ENCODE assay signal across 13 cellular contexts in the genomic region with DNA sequence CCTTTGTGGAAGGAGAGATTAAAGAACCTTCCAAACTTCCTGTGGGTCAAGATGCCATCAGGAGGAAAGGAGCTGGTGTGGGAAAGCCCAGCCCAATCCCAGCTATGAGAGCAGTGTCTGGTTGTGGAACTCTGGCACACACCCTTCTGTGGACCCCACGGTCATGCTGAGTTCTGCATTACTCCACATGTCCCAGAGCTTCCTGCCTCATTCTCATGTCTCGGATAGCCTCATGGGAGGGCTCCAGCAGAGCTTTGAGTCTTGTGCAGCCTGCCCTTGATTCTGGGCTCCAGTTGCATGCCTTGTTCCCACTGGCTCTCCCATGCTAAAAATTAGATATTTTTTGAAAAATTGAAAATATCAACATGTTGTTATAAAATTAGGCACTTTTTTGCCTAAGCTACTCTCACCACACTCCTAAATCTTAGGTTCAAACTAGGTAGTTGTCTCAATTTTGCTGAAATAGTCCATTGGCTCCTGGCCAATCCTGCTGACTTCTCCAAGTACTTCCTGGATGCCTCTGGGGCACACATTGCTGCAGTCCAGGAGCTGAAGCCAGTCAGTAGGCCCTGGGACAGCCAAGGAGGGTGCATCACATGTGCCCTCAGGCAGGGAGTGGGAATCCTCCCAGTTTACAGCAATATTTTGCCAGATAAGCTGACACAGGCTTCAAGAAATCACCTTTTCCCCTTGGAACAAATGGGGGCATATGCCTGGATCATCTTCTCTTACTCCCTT.
DNase-seq lines count a peak whose midpoint lies in the region; ATAC-seq and TF ChIP-seq lines count a peak whose summit lies in the region.
"Had no signal": no experiment of that assay in that cellular context is flagged by ENCODE, and none has a peak within 500 bp of the region (broad histone marks: within the 10 kb centered on the region; RNA-seq: fewer than 3 reads in every experiment).

No MANE protein-coding gene starts in this region.

- H3K4me1 ChIP-seq in SK-N-SH (ENCODE audit: control insufficient read depth in 1 of 2, insufficient read depth in 2 of 2, low read depth in 1 of 2, low read length in 1 of 2) (peaks cover 0 to 40% of the 10 kb centered on the region in 2 experiments; a peak in 2 of 4 replicates), suprapubic skin (peaks cover 2% of the 10 kb centered on the region), esophagus squamous epithelium (no peaks in the 10 kb centered on the region)

- no peaks in the 10 kb centered on the region for H3K79me2 ChIP-seq in SK-N-SH (ENCODE audit: insufficient read depth)

- H3K27ac ChIP-seq in SK-N-SH (ENCODE audit: low read depth in 2 of 2, low read length in 1 of 2) = peak overlapping the region in 1 of 2 experiments; percentile 62; a peak in 2 of 4 replicates
- H3K27ac ChIP-seq in suprapubic skin = no peak overlapping the region
- no peak overlapping the region for H3K27ac ChIP-seq in esophagus squamous epithelium
- H3K27ac ChIP-seq: KMS-11, ovary had no signal

- peaks cover 62 to 74% (median 69%) of the 10 kb centered on the region in 3 donors for H3K4me1 Mint-ChIP-seq in T-cell

- peak overlapping the region in 1 of 3 donors; percentile 72 for H3K4me3 Mint-ChIP-seq in T-cell

- H3K36me3 ChIP-seq in SK-N-SH (replicated peaks in 1 of 2; ENCODE audit: control insufficient read depth in 1 of 2, insufficient read depth in 2 of 2, low read length in 1 of 2) = no peaks in the 10 kb centered on the region
- H3K36me3 ChIP-seq in suprapubic skin = no peaks in the 10 kb centered on the region
- no peaks in the 10 kb centered on the region for H3K36me3 ChIP-seq in esophagus squamous epithelium
- H3K36me3 ChIP-seq: ovary had no signal

- no peak for DNase-seq in SK-N-SH
- DNase-seq in T-cell = peak in 1 of 34 experiments; percentile 4
- DNase-seq in fibroblast of villous mesenchyme (ENCODE audit: low read depth) = peak; percentile 36
- DNase-seq in suprapubic skin (ENCODE audit: low spot score in 2 of 2) = peak; percentile 33 to 38
- DNase-seq in esophagus squamous epithelium (lab: John Stamatoyannopoulos, UW) = no peak
- DNase-seq: ACHN, kidney glomerular epithelial cell, NCI-H748 treated with DMSO at 0.1 percent for 48 hours, ovary had no signal

- peaks cover 20% of the 10 kb centered on the region for H3K36me3 Mint-ChIP-seq in T-cell

- H3K9me3 Mint-ChIP-seq in T-cell = peaks cover 0 to 8% (median 5%) of the 10 kb centered on the region in 3 donors

- no peaks in the 10 kb centered on the region for H3F3A ChIP-seq in SK-N-SH (replicated peaks; ENCODE audit: insufficient read depth)

- TF ChIP-seq EP300 in SK-N-SH (IDR thresholded peaks at IDR 0.05; ENCODE audit: borderline replicate concordance in 1 of 2, low read depth in 1 of 2, low read length in 1 of 2) (no peak), suprapubic skin (IDR thresholded peaks at IDR 0.05) (no peak)

- no peak for TF ChIP-seq RAD21 in SK-N-SH (IDR thresholded peaks at IDR 0.05; ENCODE audit: low read length)

- no peak overlapping the region for H2AFZ ChIP-seq in SK-N-SH (ENCODE audit: low read depth)

- no peaks in the 10 kb centered on the region for H4K20me1 ChIP-seq in SK-N-SH (ENCODE audit: insufficient read depth)

- H3K9me2 ChIP-seq in SK-N-SH = no peaks in the 10 kb centered on the region

- no peak overlapping the region for H3K4me2 ChIP-seq in SK-N-SH
- H3K4me2 ChIP-seq: KMS-11 had no signal

- POLR2A ChIA-PET in SK-N-SH (lab: Yijun Ruan, JAX) = interaction anchor here (1.0 kb wide), 1 partner anchor 11 kb away, joined by 3 read pairs; no protein-coding TSS in a partner anchor
- POLR2A ChIA-PET in T-cell (lab: Charles Lee) = interaction anchor here in 1 of 2 donors (0.6 kb wide), 1 partner anchor 187 kb away, joined by 3 read pairs; no protein-coding TSS in a partner anchor

- H3K9ac ChIP-seq in SK-N-SH = no peak overlapping the region
- H3K9ac ChIP-seq: KMS-11 had no signal

- no peaks in the 10 kb centered on the region for H3K27me3 Mint-ChIP-seq in T-cell

- H3K27me3 ChIP-seq in SK-N-SH (ENCODE audit: insufficient read depth) (no peaks in the 10 kb centered on the region), suprapubic skin (no peaks in the 10 kb centered on the region), esophagus squamous epithelium (no peaks in the 10 kb centered on the region)
- H3K27me3 ChIP-seq: ovary had no signal

- TF ChIP-seq CTCF in SK-N-SH (IDR thresholded peaks at IDR 0.05) (no peak), fibroblast of villous mesenchyme (IDR thresholded peaks at IDR 0.05; ENCODE audit: insufficient read depth, low read depth, low read length) (no peak), suprapubic skin (IDR thresholded peaks at IDR 0.05) (no peak), esophagus squamous epithelium (IDR thresholded peaks at IDR 0.05) (no peak)

- CTCF ChIA-PET in SK-N-SH (lab: Yijun Ruan, JAX) = interaction anchor here (1.1 to 2.5 kb wide), 6 partner anchors 9 to 723 kb away, joined by 3 to 10 read pairs (median 5); no protein-coding TSS in a partner anchor
- CTCF ChIA-PET in T-cell (lab: Charles Lee) = interaction anchor here in 1 of 2 donors (1.1 kb wide), 1 partner anchor 71 kb away, joined by 3 read pairs; no protein-coding TSS in a partner anchor

- H3K9me3 ChIP-seq in SK-N-SH (peaks cover 1% of the 10 kb centered on the region; the same call in 1 of the 2 replicates), suprapubic skin (no peaks in the 10 kb centered on the region), esophagus squamous epithelium (no peaks in the 10 kb centered on the region)
- H3K9me3 ChIP-seq: ovary had no signal

- H3K27ac Mint-ChIP-seq in T-cell = peak overlapping the region; percentile 61 to 98

- ATAC-seq in SK-N-SH treated with all-trans-retinoic acid at 6 μM for 48 hours (peak; percentile 30; the same call in 2 of the 3 replicates), T-cell (replicated peaks in 1 of 4) (no peak), GM18868 (IDR thresholded peaks at IDR 0.05; ENCODE audit: unreplicated experiment) (no peak), GM19463 (IDR thresholded peaks at IDR 0.05; ENCODE audit: unreplicated experiment) (no peak)

- WGBS in SK-N-SH (ENCODE audit: low lambda C conversion rate) = no CpG with 5 or more reads among the region's 2 CpGs
- 62% methylated on average over 2 of the region's 2 CpGs for WGBS in suprapubic skin
- WGBS in esophagus squamous epithelium, 2 donors = 75 to 81% methylated on average over 2 of the region's 2 CpGs

- no peak for TF ChIP-seq POLR2A in suprapubic skin (IDR thresholded peaks at IDR 0.05)
- no peak for TF ChIP-seq POLR2A in esophagus squamous epithelium (IDR thresholded peaks at IDR 0.05)

- intact Hi-C loops in esophagus squamous epithelium (cut with DNase I) = no loop called here

- H3K4me3 ChIP-seq in SK-N-SH (ENCODE audit: low read depth in 2 of 2, low read length in 1 of 2) (no peak overlapping the region), fibroblast of villous mesenchyme (ENCODE audit: low read depth, low read length) (no peak overlapping the region), suprapubic skin (no peak overlapping the region), esophagus squamous epithelium (no peak overlapping the region)
- H3K4me3 ChIP-seq: ovary had no signal

TF ChIP-seq in SK-N-SH treated with all-trans-retinoic acid at 6 μM for 48 hours, 23 proteins besides CTCF, POLR2A, EP300 and RAD21:
- TF ChIP-seq OSR1 (CRISPR knock-in tag; IDR thresholded peaks at IDR 0.05) = no peak
TF ChIP-seq in SK-N-SH treated with all-trans-retinoic acid at 6 μM for 48 hours: peak in this region for 0.

TF ChIP-seq in SK-N-SH, 30 proteins besides CTCF, POLR2A, EP300 and RAD21:
- TF ChIP-seq YY1 (IDR thresholded peaks at IDR 0.05; ENCODE audit: low read depth) = no peak
- no peak for TF ChIP-seq FOSL2 (IDR thresholded peaks at IDR 0.05; ENCODE audit: borderline replicate concordance, low read depth)
- TF ChIP-seq RXRA (IDR thresholded peaks at IDR 0.05; ENCODE audit: borderline replicate concordance, low read depth) = no peak
TF ChIP-seq in SK-N-SH: peak in this region for 0.

Comparison
In these comparisons a context has a peak if more than half of its experiments do, and no peak if none do; other contexts are left out.
1. DNase-seq: peak in fibroblast of villous mesenchyme (single experiment) and suprapubic skin (2 of 2); none in SK-N-SH (single experiment) and esophagus squamous epithelium (single experiment).